8 cellular contexts compared by ENCODE assay signal in genomic region chr1:211935448-211935970, GRCh38.
A peak's percentile ranks its signal among the peaks of the same experiment; 100 is the strongest.
DNase-seq lines count a peak whose midpoint lies in the region; ATAC-seq and TF ChIP-seq lines count a peak whose summit lies in the region.
"Had no signal": no experiment of that assay in that cellular context is flagged by ENCODE, and none has a peak within 500 bp of the region (broad histone marks: within the 10 kb centered on the region; RNA-seq: fewer than 3 reads in every experiment).

No MANE protein-coding gene starts in this region.

- no peaks in the 10 kb centered on the region for H3K79me2 ChIP-seq in hepatocyte

- no peak overlapping the region for H3K27ac ChIP-seq in hepatocyte
- H3K27ac ChIP-seq: skin epidermis had no signal

- no peaks in the 10 kb centered on the region for H3K27me3 ChIP-seq in hepatocyte

- H3K4me1 ChIP-seq in hepatocyte (ENCODE audit: insufficient read depth), result no peaks in the 10 kb centered on the region

- H2AFZ ChIP-seq in hepatocyte, result no peak overlapping the region

- WGBS in hepatocyte (ENCODE audit: low lambda C conversion rate, missing lambda C conversion rate), result 72% methylated on average over 6 of the region's 6 CpGs

- no peaks in the 10 kb centered on the region for H3K9me3 ChIP-seq in hepatocyte (ENCODE audit: low read depth)

- H3K4me2 ChIP-seq in hepatocyte, result no peak overlapping the region

- no peak overlapping the region for H3K4me3 ChIP-seq in hepatocyte
- H3K4me3 ChIP-seq: skin epidermis had no signal

- no peaks in the 10 kb centered on the region for H4K20me1 ChIP-seq in hepatocyte (ENCODE audit: insufficient read depth, poor library complexity, severe bottlenecking)

- peak; percentile 74 for ATAC-seq in HG02840 (IDR thresholded peaks at IDR 0.05; ENCODE audit: low FRiP score, unreplicated experiment)

- no peaks in the 10 kb centered on the region for H3K9me2 ChIP-seq in hepatocyte (replicated peaks; ENCODE audit: insufficient read depth)

- no peak for TF ChIP-seq CTCF in hepatocyte (IDR thresholded peaks at IDR 0.05; ENCODE audit: poor library complexity)

- DNase-seq in GM19240 (ENCODE audit: insufficient read length, low spot score), result peak; percentile 75
- peak; percentile 19 to 73 for DNase-seq in activated CD4-positive, alpha-beta T cell treated with anti-CD3 and anti-CD28 coated beads, Interleukin-2, amount 50 U/mL, for 24 hours (ENCODE audit: low read depth in 1 of 2, low spot score in 1 of 2)
- peak; percentile 32 for DNase-seq in stimulated activated CD8-positive, alpha-beta memory T cell treated with anti-CD3 and anti-CD28 coated beads, Interleukin-12 subunit alpha, Interleukin-12 subunit beta, amount 100 ng/mL, for 24 hours (ENCODE audit: extremely low read depth)
- DNase-seq in hepatocyte (ENCODE audit: low spot score), result no peak
- DNase-seq in mesenteric fat pad (ENCODE audit: low spot score), result no peak
- no peak for DNase-seq in retina

- H3K36me3 ChIP-seq in hepatocyte (replicated peaks; ENCODE audit: insufficient read depth, low read depth), result no peaks in the 10 kb centered on the region

Comparison
In these comparisons a context has a peak if more than half of its experiments do, and no peak if none do; other contexts are left out.
1. DNase-seq: peak in GM19240 (single experiment), activated CD4-positive, alpha-beta T cell treated with anti-CD3 and anti-CD28 coated beads, Interleukin-2, amount 50 U/mL, for 24 hours (2 of 2) and stimulated activated CD8-positive, alpha-beta memory T cell treated with anti-CD3 and anti-CD28 coated beads, Interleukin-12 subunit alpha, Interleukin-12 subunit beta, amount 100 ng/mL, for 24 hours (single experiment); none in hepatocyte (single experiment), mesenteric fat pad (single experiment) and retina (single experiment).